In the genomic region with DNA sequence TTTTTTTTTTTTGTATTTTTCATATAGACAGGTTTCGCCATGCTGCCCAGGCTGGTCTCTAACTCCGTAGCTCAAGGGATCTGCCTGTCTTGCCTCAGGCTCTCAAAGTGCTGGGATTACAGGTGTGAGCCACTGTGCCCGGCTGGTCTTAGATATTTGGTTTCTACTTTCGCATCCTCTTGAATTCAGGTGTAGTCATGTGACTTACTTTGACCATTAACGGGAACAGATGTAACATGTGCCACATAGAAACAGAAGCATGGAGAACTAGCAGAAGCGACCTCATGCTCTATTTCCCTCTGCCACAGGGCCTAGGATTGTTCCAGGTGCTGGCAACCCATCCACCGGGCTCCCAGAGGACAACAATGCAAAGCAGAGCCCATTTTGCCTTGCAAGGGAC, we compare ENCODE assay signal across 11 cellular contexts.
"Had no signal": no experiment of that assay in that cellular context is flagged by ENCODE, and none has a peak within 500 bp of the region (broad histone marks: within the 10 kb centered on the region; RNA-seq: fewer than 3 reads in every experiment).

No MANE protein-coding gene starts in this region.

- ATAC-seq: GM23338, HCT116 had no signal

- H3K9me3 ChIP-seq: HAP-1 had no signal

- H3K27ac ChIP-seq: GM23248 had no signal

- H2AFZ ChIP-seq: GM23248, GM23338 had no signal

- H3K36me3 ChIP-seq: HAP-1 had no signal

- H3K4me3 ChIP-seq: GM23248, GM23338, HAP-1 had no signal

- H3K4me1 ChIP-seq: HAP-1 had no signal

- DNase-seq: GM23248, GOT3, H7, H9, HCEC 1CT, HFFc6 had no signal

- FAIRE-seq: H1, H54 had no signal

- H3K9ac ChIP-seq: GM23248 had no signal

- H3K4me2 ChIP-seq: GM23338 had no signal
